ENCODE assay signal across 1 cellular context in genomic region chr7:2530968-2531797, GRCh38.
A peak's percentile ranks its signal among the peaks of the same experiment; 100 is the strongest.
TF ChIP-seq lines count a peak whose summit lies in the region.

No MANE protein-coding gene starts in this region.

TF ChIP-seq in K562, 482 proteins besides CTCF, POLR2A, EP300 and RAD21:
- TF ChIP-seq ZBTB33 (CRISPR knock-in tag; IDR thresholded peaks at IDR 0.05), result peak; percentile 54; the same call in 1 of the 2 replicates
